Comparison of ENCODE assay signal across 8 cellular contexts in genomic region chr7:76363754-76364153, GRCh38. TPM values are rescaled to one million over a fixed set of nuclear protein-coding genes. Genes with fewer than 3 reads are reported as not detected.
A peak's percentile ranks its signal among the peaks of the same experiment; 100 is the strongest.
DNase-seq lines count a peak whose midpoint lies in the region; ATAC-seq and TF ChIP-seq lines count a peak whose summit lies in the region.
"Not testable (repeated sequence)": the region's sequence is repeated elsewhere in the genome, so short reads cannot be mapped to it uniquely, and the experiment has no call there.

No MANE protein-coding gene starts in this region.

- not testable (repeated sequence) for TF ChIP-seq CTCF in HFFc6 (IDR thresholded peaks at IDR 0.05); RWPE2 (IDR thresholded peaks at IDR 0.05; ENCODE audit: poor library complexity, severe bottlenecking); heart right ventricle (IDR thresholded peaks at IDR 0.05); nephron progenitor cell (IDR thresholded peaks at IDR 0.05); spleen (IDR thresholded peaks at IDR 0.05 in 8 of 11, conservative IDR thresholded peaks at IDR 0.05 in 3 of 11); vagina (IDR thresholded peaks at IDR 0.05)

- not testable (repeated sequence) for ATAC-seq in RWPE2 (ENCODE audit: low read depth); heart right ventricle

- H3K27me3 ChIP-seq in RWPE2 (ENCODE audit: insufficient read depth, poor library complexity, severe bottlenecking); heart right ventricle; spleen (replicated peaks in 1 of 7); vagina: not testable (repeated sequence)

- H3K36me3 Mint-ChIP-seq in HFFc6 (ENCODE audit: low read depth); activated naive CD4-positive, alpha-beta T cell treated with anti-CD3 and anti-CD28 coated beads, Interleukin-2, amount 10 ng/mL, durations not matched to agents 7 days and 5 days; dendritic cell treated with granulocyte-macrophage colony-stimulating factor and Interleukin-4, amounts not matched to agents 40 ng/mL and 50 ng/mL, for 4 days (ENCODE audit: low read depth); nephron progenitor cell (ENCODE audit: low read depth): not testable (repeated sequence)

- TF ChIP-seq POLR2A in spleen (IDR thresholded peaks at IDR 0.05); vagina (IDR thresholded peaks at IDR 0.05): not testable (repeated sequence)

- H3K27ac Mint-ChIP-seq in HFFc6 (peak overlapping the region; percentile 99), nephron progenitor cell (peak overlapping the region; percentile 95)
- H3K27ac Mint-ChIP-seq in activated naive CD4-positive, alpha-beta T cell treated with anti-CD3 and anti-CD28 coated beads, Interleukin-2, amount 10 ng/mL, durations not matched to agents 7 days and 5 days: peak overlapping the region; percentile 94
- H3K27ac Mint-ChIP-seq in dendritic cell treated with granulocyte-macrophage colony-stimulating factor and Interleukin-4, amounts not matched to agents 40 ng/mL and 50 ng/mL, for 4 days: peak overlapping the region; percentile 93

- H3K9me3 Mint-ChIP-seq in HFFc6; activated naive CD4-positive, alpha-beta T cell treated with anti-CD3 and anti-CD28 coated beads, Interleukin-2, amount 10 ng/mL, durations not matched to agents 7 days and 5 days; dendritic cell treated with granulocyte-macrophage colony-stimulating factor and Interleukin-4, amounts not matched to agents 40 ng/mL and 50 ng/mL, for 4 days; nephron progenitor cell: not testable (repeated sequence)

- not testable (repeated sequence) for H3K9me3 ChIP-seq in RWPE2 (ENCODE audit: severe bottlenecking); heart right ventricle; spleen; vagina

- H3K27me3 Mint-ChIP-seq in HFFc6 (ENCODE audit: insufficient read depth); dendritic cell treated with granulocyte-macrophage colony-stimulating factor and Interleukin-4, amounts not matched to agents 40 ng/mL and 50 ng/mL, for 4 days; nephron progenitor cell (ENCODE audit: low read depth, poor library complexity): not testable (repeated sequence)
- H3K27me3 Mint-ChIP-seq in activated naive CD4-positive, alpha-beta T cell treated with anti-CD3 and anti-CD28 coated beads, Interleukin-2, amount 10 ng/mL, durations not matched to agents 7 days and 5 days: peaks cover 40% of the 10 kb centered on the region

- H3K4me1 Mint-ChIP-seq in HFFc6 (ENCODE audit: low read depth) (peaks cover 25% of the 10 kb centered on the region), nephron progenitor cell (peaks cover 40% of the 10 kb centered on the region)
- H3K4me1 Mint-ChIP-seq in activated naive CD4-positive, alpha-beta T cell treated with anti-CD3 and anti-CD28 coated beads, Interleukin-2, amount 10 ng/mL, durations not matched to agents 7 days and 5 days: peaks cover 35% of the 10 kb centered on the region
- H3K4me1 Mint-ChIP-seq in dendritic cell treated with granulocyte-macrophage colony-stimulating factor and Interleukin-4, amounts not matched to agents 40 ng/mL and 50 ng/mL, for 4 days (ENCODE audit: low read depth): peaks cover 58% of the 10 kb centered on the region

- 72 to 76% methylated on average over 3 of the region's 3 CpGs for WGBS in heart right ventricle, 2 donors
- WGBS in spleen, 5 donors: 59 to 67% (median 65%) methylated on average over 3 of the region's 3 CpGs

- not testable (repeated sequence) for H3K4me3 ChIP-seq in RWPE2 (ENCODE audit: severe bottlenecking); spleen; vagina
- H3K4me3 ChIP-seq in heart right ventricle: peak overlapping the region in 3 of 10 donors; percentile 4 to 35 (median 16)

- H3K4me3 Mint-ChIP-seq in HFFc6: peak overlapping the region; percentile 83; the same call in 1 of the 2 replicates
- not testable (repeated sequence) for H3K4me3 Mint-ChIP-seq in activated naive CD4-positive, alpha-beta T cell treated with anti-CD3 and anti-CD28 coated beads, Interleukin-2, amount 10 ng/mL, durations not matched to agents 7 days and 5 days; nephron progenitor cell
- peak overlapping the region; percentile 72 for H3K4me3 Mint-ChIP-seq in dendritic cell treated with granulocyte-macrophage colony-stimulating factor and Interleukin-4, amounts not matched to agents 40 ng/mL and 50 ng/mL, for 4 days

- CTCF ChIA-PET in activated naive CD4-positive, alpha-beta T cell treated with anti-CD3 and anti-CD28 coated beads, Interleukin-2, amount 10 ng/mL, durations not matched to agents 7 days and 5 days (lab: Charles Lee): interaction anchor here (2.4 kb wide), 1 partner anchor 49 kb away, joined by 13 read pairs; no protein-coding TSS in a partner anchor

- DNase-seq in HFFc6; RWPE2 (ENCODE audit: low spot score); activated naive CD4-positive, alpha-beta T cell treated with anti-CD3 and anti-CD28 coated beads, Interleukin-2, amount 10 ng/mL, durations not matched to agents 7 days and 5 days; heart right ventricle; nephron progenitor cell; spleen; vagina (ENCODE audit: extremely low spot score in 2 of 2): not testable (repeated sequence)

- not testable (repeated sequence) for H3K36me3 ChIP-seq in RWPE2 (ENCODE audit: low read depth); heart right ventricle; spleen; vagina

- H3K27ac ChIP-seq in RWPE2 (ENCODE audit: poor library complexity, severe bottlenecking) (peak overlapping the region; percentile 96), heart right ventricle (peak overlapping the region; percentile 65 to 91 (median 86)), spleen (peak overlapping the region in 7 of 8 donors; percentile 51 to 86 (median 85)), vagina (peak overlapping the region; percentile 94)

- H3K4me1 ChIP-seq in RWPE2 (ENCODE audit: insufficient read depth, poor library complexity, severe bottlenecking) (peaks cover 29% of the 10 kb centered on the region), heart right ventricle (peaks cover 14 to 46% (median 40%) of the 10 kb centered on the region in 9 donors), spleen (peaks cover 5 to 46% (median 37%) of the 10 kb centered on the region in 6 donors), vagina (peaks cover 34% of the 10 kb centered on the region)

- intact Hi-C loops in dendritic cell treated with granulocyte-macrophage colony-stimulating factor and Interleukin-4, amounts not matched to agents 40 ng/mL and 50 ng/mL, for 4 days (cut with micrococcal nuclease); spleen (cut with DNase I; ENCODE audit: low total_unique reads); vagina (cut with DNase I): not testable (repeated sequence)
- intact Hi-C loops in heart right ventricle (cut with DNase I): loop anchor here in 1 of 10 donors (5.0 kb wide), 1 partner anchor 161 kb away; the partner anchor contains the start of gene SRRM3

RNA-seq across cellular contexts. Expression of gene YWHAG, which starts 5.0 kb away (rescaled TPM):
- total RNA-seq in HFFc6 (2021; fragmentation: NEBNext Ultra II Directional; extraction: Animal tissue kit (Norgen Biotek cat#: 25700)): 100 to 1,000 TPM; 171 to 210 (median 180) TPM
- total RNA-seq in heart right ventricle: 100 to 1,000 TPM; 193 to 262 (median 207) TPM
- polyA plus RNA-seq in heart right ventricle: 10 to 100 TPM; 63.7 to 88.0 TPM
- 100 to 1,000 TPM in 1 of 7 donors, 10 to 100 TPM in 6; 60.6 to 108 (median 80.5) TPM for total RNA-seq in spleen
- polyA plus RNA-seq in spleen: 10 to 100 TPM; 19.7 to 35.6 (median 26.2) TPM
- 73.2 TPM for total RNA-seq in vagina

RNA-seq across cellular contexts. Expression of gene SSC4D, which starts 45.7 kb away (rescaled TPM):
- 1 to 10 TPM in 1 of 6 experiments, under 1 TPM in 5; 0.23 to 1.1 (median 0.51) TPM for total RNA-seq in HFFc6 (2021; fragmentation: NEBNext Ultra II Directional; extraction: Animal tissue kit (Norgen Biotek cat#: 25700))
- total RNA-seq in heart right ventricle (1 to 10 TPM in 3 of 10 donors, under 1 TPM in 7; 0.24 to 1.3 (median 0.65) TPM), spleen (1 to 10 TPM in 2 of 7 donors, under 1 TPM in 5; 0.11 to 1.5 (median 0.43) TPM), vagina (not detected)
- polyA plus RNA-seq in heart right ventricle (1 to 10 TPM in 1 of 2 donors, under 1 TPM in 1; 0.99 to 1.9 TPM), spleen (1 to 10 TPM in 2 of 3 donors, under 1 TPM in 1; 0.68 to 1.2 (median 1.1) TPM)
